Comparison of ENCODE assay signal across 10 cellular contexts in genomic region chr18:58785171-58785805, GRCh38.
DNase-seq lines count a peak whose midpoint lies in the region; ATAC-seq and TF ChIP-seq lines count a peak whose summit lies in the region.
"Had no signal": no experiment of that assay in that cellular context is flagged by ENCODE, and none has a peak within 500 bp of the region (broad histone marks: within the 10 kb centered on the region; RNA-seq: fewer than 3 reads in every experiment).

No MANE protein-coding gene starts in this region.

- DNase-seq in DMS 273 (lab: John Stamatoyannopoulos, UW; ENCODE audit: unreplicated experiment) (peak; percentile 32), DMS 273 treated with DMSO at 0.1 percent for 48 hours (lab: John Stamatoyannopoulos, UW) (no peak), SW480 (ENCODE audit: low spot score) (peak; percentile 86), transverse colon (peak; percentile 25), D341Med (ENCODE audit: low spot score) (no peak)
- DNase-seq in stimulated activated naive CD8-positive, alpha-beta T cell treated with anti-CD3 and anti-CD28 coated beads, Interleukin-15, amount 100 ng/mL, for 72 hours: no peak

- ATAC-seq in stimulated activated naive CD8-positive, alpha-beta T cell treated with anti-CD3 and anti-CD28 coated beads, Interleukin-15, amount 100 ng/mL, for 72 hours: no peak
- ATAC-seq in GM18873 (IDR thresholded peaks at IDR 0.05; ENCODE audit: low FRiP score, unreplicated experiment): no peak

- no peak overlapping the region for H3K4me3 Mint-ChIP-seq in stimulated activated naive CD8-positive, alpha-beta T cell treated with anti-CD3 and anti-CD28 coated beads, Interleukin-15, amount 100 ng/mL, for 72 hours
- H3K4me3 Mint-ChIP-seq: dendritic cell treated with granulocyte-macrophage colony-stimulating factor and Interleukin-4, amounts not matched to agents 40 ng/mL and 50 ng/mL, for 4 days had no signal

- no peaks in the 10 kb centered on the region for H3K9me3 ChIP-seq in iPS-15b (ENCODE audit: control insufficient read depth, insufficient read depth, low read length)
- no peaks in the 10 kb centered on the region for H3K9me3 ChIP-seq in transverse colon

- H3K9ac ChIP-seq in iPS-15b (ENCODE audit: low read depth, low read length): peak overlapping the region; percentile 13

- H3K27ac ChIP-seq in transverse colon: peak overlapping the region; percentile 6 to 45 (median 26)
- H3K27ac ChIP-seq: SK-N-MC had no signal

- H3K27ac Mint-ChIP-seq in stimulated activated naive CD8-positive, alpha-beta T cell treated with anti-CD3 and anti-CD28 coated beads, Interleukin-15, amount 100 ng/mL, for 72 hours: no peak overlapping the region
- H3K27ac Mint-ChIP-seq: dendritic cell treated with granulocyte-macrophage colony-stimulating factor and Interleukin-4, amounts not matched to agents 40 ng/mL and 50 ng/mL, for 4 days had no signal

- intact Hi-C loops in transverse colon (cut with DNase I; ENCODE audit: low total_unique reads): loop anchor here (10.0 kb wide), 1 partner anchor 180 kb away; no protein-coding TSS in a partner anchor

- no peaks in the 10 kb centered on the region for H3K27me3 ChIP-seq in iPS-15b (ENCODE audit: control insufficient read depth, insufficient read depth, low read length)
- no peaks in the 10 kb centered on the region for H3K27me3 ChIP-seq in transverse colon

- TF ChIP-seq POLR2A in transverse colon (IDR thresholded peaks at IDR 0.05): no peak

- no peak for TF ChIP-seq EP300 in transverse colon (IDR thresholded peaks at IDR 0.05; ENCODE audit: low read depth)

- peaks cover 11% of the 10 kb centered on the region for H3K4me1 ChIP-seq in iPS-15b (ENCODE audit: control insufficient read depth, insufficient read depth, low read length)
- peaks cover 0 to 27% (median 16%) of the 10 kb centered on the region in 4 donors for H3K4me1 ChIP-seq in transverse colon

- H3K4me3 ChIP-seq in iPS-15b (ENCODE audit: low read depth, low read length): no peak overlapping the region
- H3K4me3 ChIP-seq in transverse colon: no peak overlapping the region
- H3K4me3 ChIP-seq: SK-N-MC had no signal

- H3K36me3 ChIP-seq in iPS-15b (ENCODE audit: control insufficient read depth, insufficient read depth, low read length) (no peaks in the 10 kb centered on the region), transverse colon (no peaks in the 10 kb centered on the region)

- no peak for TF ChIP-seq CTCF in transverse colon (IDR thresholded peaks at IDR 0.05)

- H3K27me3 Mint-ChIP-seq in stimulated activated naive CD8-positive, alpha-beta T cell treated with anti-CD3 and anti-CD28 coated beads, Interleukin-15, amount 100 ng/mL, for 72 hours: peaks cover 38% of the 10 kb centered on the region

- in situ Hi-C loops in transverse colon (cut with MboI; ENCODE audit: low pct_ligation_motif_present in 1 of 4, low pct_unique_long_range_greater_than_20kb in 1 of 4, low sequenced_read_pairs in 3 of 4): loop anchor here in 2 of 4 donors (5.0 to 10.0 kb wide), 2 partner anchors 270 to 272 kb away; no protein-coding TSS in a partner anchor

- H3K4me1 Mint-ChIP-seq in stimulated activated naive CD8-positive, alpha-beta T cell treated with anti-CD3 and anti-CD28 coated beads, Interleukin-15, amount 100 ng/mL, for 72 hours: no peaks in the 10 kb centered on the region

- H3K9me3 Mint-ChIP-seq in stimulated activated naive CD8-positive, alpha-beta T cell treated with anti-CD3 and anti-CD28 coated beads, Interleukin-15, amount 100 ng/mL, for 72 hours: no peaks in the 10 kb centered on the region
- H3K9me3 Mint-ChIP-seq: dendritic cell treated with granulocyte-macrophage colony-stimulating factor and Interleukin-4, amounts not matched to agents 40 ng/mL and 50 ng/mL, for 4 days had no signal

- 49 to 55% methylated on average over 5 to 13 of the region's 13 CpGs for WGBS in transverse colon (ENCODE audit: low coverage in 1 of 2), 2 donors

Comparison
In these comparisons a context has a peak if more than half of its experiments do, and no peak if none do; other contexts are left out.
1. DNase-seq: peak in DMS 273 (single experiment), SW480 (single experiment) and transverse colon (single experiment); none in DMS 273 treated with DMSO at 0.1 percent for 48 hours (single experiment), stimulated activated naive CD8-positive, alpha-beta T cell treated with anti-CD3 and anti-CD28 coated beads, Interleukin-15, amount 100 ng/mL, for 72 hours (0 of 2) and D341Med (single experiment).